In genomic region chr9:33946779-33947535, GRCh38 we compare ENCODE assay signal across 14 cellular contexts.
DNase-seq lines count a peak whose midpoint lies in the region; ATAC-seq, FAIRE-seq and TF ChIP-seq lines count a peak whose summit lies in the region.
"Had no signal": no experiment of that assay in that cellular context is flagged by ENCODE, and none has a peak within 500 bp of the region (broad histone marks: within the 10 kb centered on the region; RNA-seq: fewer than 3 reads in every experiment).

No MANE protein-coding gene starts in this region.

- H3K4me3 ChIP-seq in HFF-Myc (replicated peaks; ENCODE audit: low read depth, low read length) = no peak overlapping the region
- no peak overlapping the region for H3K4me3 ChIP-seq in astrocyte (ENCODE audit: insufficient read depth, low read depth, low read length)
- no peak overlapping the region for H3K4me3 ChIP-seq in uterus
- H3K4me3 ChIP-seq: BLaER1, PC-9 had no signal

- peak overlapping the region; percentile 79 for H3K4me2 ChIP-seq in astrocyte (ENCODE audit: low read length)
- H3K4me2 ChIP-seq: BLaER1, PC-9 had no signal

- H2AFZ ChIP-seq in astrocyte (ENCODE audit: low read depth, low read length) = no peak overlapping the region
- H2AFZ ChIP-seq: PC-9 had no signal

- H3K4me3 Mint-ChIP-seq in astrocyte (ENCODE audit: unreplicated experiment) = no peak overlapping the region

- no peak for TF ChIP-seq POLR2A in uterus (IDR thresholded peaks at IDR 0.05)

- peaks cover 6% of the 10 kb centered on the region for H3K79me2 ChIP-seq in astrocyte (ENCODE audit: insufficient read depth, low read length)

- peak; percentile 92 for FAIRE-seq in astrocyte (lab: Jason Lieb, UNC)

- H3K9me3 ChIP-seq in astrocyte (ENCODE audit: insufficient read depth, low read depth, low read length) = no peaks in the 10 kb centered on the region
- H3K9me3 ChIP-seq in uterus = no peaks in the 10 kb centered on the region
- H3K9me3 ChIP-seq: BLaER1 had no signal

- H3K4me1 ChIP-seq in astrocyte (ENCODE audit: insufficient read depth, low read length) (peaks cover 32% of the 10 kb centered on the region), uterus (no peaks in the 10 kb centered on the region)
- H3K4me1 ChIP-seq: BLaER1 had no signal

- no peaks in the 10 kb centered on the region for H3K27me3 Mint-ChIP-seq in astrocyte (ENCODE audit: low read depth, unreplicated experiment)

- H3K9me3 Mint-ChIP-seq in astrocyte (ENCODE audit: unreplicated experiment) = no peaks in the 10 kb centered on the region

- peaks cover 18% of the 10 kb centered on the region for H4K20me1 ChIP-seq in astrocyte (ENCODE audit: insufficient read depth, low read length)

- peaks cover 26% of the 10 kb centered on the region for H3K36me3 Mint-ChIP-seq in astrocyte (ENCODE audit: low read depth, unreplicated experiment)

- peak overlapping the region; percentile 86 for H3K27ac ChIP-seq in astrocyte (ENCODE audit: low read depth, low read length)
- no peak overlapping the region for H3K27ac ChIP-seq in uterus
- H3K27ac ChIP-seq: BLaER1 had no signal

- H3K4me1 Mint-ChIP-seq in astrocyte (ENCODE audit: low read depth, unreplicated experiment) = peaks cover 46% of the 10 kb centered on the region

- H3K36me3 ChIP-seq in astrocyte (ENCODE audit: insufficient read depth, low read length) (peaks cover 16% of the 10 kb centered on the region), uterus (no peaks in the 10 kb centered on the region)

- intact Hi-C loops in uterus (cut with DNase I; ENCODE audit: low total_unique reads) = no loop called here

- peak overlapping the region; percentile 99 for H3K27ac Mint-ChIP-seq in astrocyte (ENCODE audit: unreplicated experiment)

- H3K9ac ChIP-seq in astrocyte (ENCODE audit: low read length) = peak overlapping the region; percentile 68
- H3K9ac ChIP-seq: BLaER1 had no signal

- H3K27me3 ChIP-seq in astrocyte (ENCODE audit: insufficient read depth, low read length) (no peaks in the 10 kb centered on the region), uterus (no peaks in the 10 kb centered on the region)
- H3K27me3 ChIP-seq: BLaER1 had no signal

- ATAC-seq in HG02642 (IDR thresholded peaks at IDR 0.05; ENCODE audit: poor library complexity, unreplicated experiment) (no peak), HG03025 (IDR thresholded peaks at IDR 0.05; ENCODE audit: low FRiP score, unreplicated experiment) (no peak)
- ATAC-seq: esophagus mucosa had no signal

- TF ChIP-seq CTCF in HFF-Myc (IDR thresholded peaks at IDR 0.05; ENCODE audit: low read depth, low read length, missing control alignments) (no peak), astrocyte (IDR thresholded peaks at IDR 0.05; ENCODE audit: insufficient read depth, low read depth, low read length) (no peak), uterus (IDR thresholded peaks at IDR 0.05) (no peak)

- peak; percentile 93 for DNase-seq in A172 (ENCODE audit: low spot score)
- peak; percentile 77 for DNase-seq in HFF-Myc (ENCODE audit: extremely low read depth, low read depth)
- peak; percentile 98 for DNase-seq in astrocyte (ENCODE audit: low read depth)
- DNase-seq in glomerular visceral epithelial cell (ENCODE audit: extremely low spot score) = peak; percentile 94
- DNase-seq in stimulated activated CD4-positive, alpha-beta T cell treated with anti-CD3 and anti-CD28 coated beads, Interleukin-15, amount 100 ng/mL, for 24 hours = no peak
- DNase-seq in uterus = no peak
- DNase-seq: activated CD4-positive, CD25-positive, alpha-beta regulatory T cell treated with anti-CD3 and anti-CD28 coated beads, Interleukin-2, amount 50 U/mL, for 72 hours; activated gamma-delta T cell; NCI-H2029 treated with DMSO at 0.1 percent for 48 hours had no signal

Comparison
In these comparisons a context has a peak if more than half of its experiments do, and no peak if none do; other contexts are left out.
1. DNase-seq: peak in A172 (single experiment), HFF-Myc (single experiment), astrocyte (single experiment) and glomerular visceral epithelial cell (single experiment); none in stimulated activated CD4-positive, alpha-beta T cell treated with anti-CD3 and anti-CD28 coated beads, Interleukin-15, amount 100 ng/mL, for 24 hours (single experiment) and uterus (0 of 2).